ENCODE assay signal across 8 cellular contexts in the genomic region with DNA sequence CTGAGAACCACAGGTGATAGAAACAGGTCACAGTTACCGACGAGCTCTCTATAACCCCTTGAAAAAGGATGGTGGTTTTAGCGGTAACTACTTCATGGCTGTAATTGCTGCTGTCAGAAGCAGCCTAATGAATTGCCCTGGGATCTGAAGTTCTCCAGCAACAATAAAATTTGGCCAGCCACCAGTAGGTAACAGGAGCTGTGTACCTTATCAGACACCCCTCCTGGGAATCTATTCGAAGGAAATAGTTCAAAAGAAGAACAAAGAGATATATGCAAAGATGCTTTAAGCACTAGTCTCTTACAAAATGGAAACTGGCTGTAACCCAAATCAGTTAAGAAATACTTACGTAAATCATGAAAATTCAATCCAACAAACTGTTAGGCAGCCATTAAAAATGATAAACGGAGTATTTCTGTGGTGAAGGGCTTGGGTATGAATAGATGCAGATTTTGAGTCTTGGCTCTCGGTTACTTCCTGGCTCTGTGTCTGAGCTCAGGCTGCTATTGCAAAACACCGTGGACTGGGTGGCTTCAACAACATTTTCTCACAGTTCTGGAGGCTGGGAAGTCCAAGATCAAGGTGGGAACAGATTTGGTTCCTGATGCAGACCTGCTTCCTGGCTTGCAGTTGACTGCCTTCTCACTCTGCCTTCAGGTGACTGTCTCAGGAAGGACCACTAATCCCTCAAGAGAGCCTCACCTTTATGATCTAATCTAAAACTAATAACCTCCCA. TPM values are rescaled to one million over a fixed set of nuclear protein-coding genes. Genes with fewer than 3 reads are reported as not detected.
DNase-seq lines count a peak whose midpoint lies in the region; ATAC-seq and TF ChIP-seq lines count a peak whose summit lies in the region.

No MANE protein-coding gene starts in this region.

- peaks cover 30% of the 10 kb centered on the region for H3K9me3 Mint-ChIP-seq in progenitor cell of endocrine pancreas (ENCODE audit: low read depth)

- CTCF ChIA-PET in Panc1 (lab: Charles Lee) = no interaction called here

- POLR2A ChIA-PET in Panc1 (lab: Charles Lee) = no interaction called here

- ATAC-seq in Panc1 (no peak), GM18519 (IDR thresholded peaks at IDR 0.05; ENCODE audit: low FRiP score, unreplicated experiment) (no peak)

- no peaks in the 10 kb centered on the region for H3K27me3 ChIP-seq in Panc1 (ENCODE audit: control insufficient read depth, insufficient read depth, low read length)

- H3K4me3 Mint-ChIP-seq in progenitor cell of endocrine pancreas (ENCODE audit: low read depth) = peak overlapping the region; percentile 95

- peaks cover 22% of the 10 kb centered on the region for H3K4me1 Mint-ChIP-seq in progenitor cell of endocrine pancreas (ENCODE audit: low read depth)

- H3K27ac Mint-ChIP-seq in progenitor cell of endocrine pancreas = peak overlapping the region; percentile 96

- H3K36me3 Mint-ChIP-seq in progenitor cell of endocrine pancreas (ENCODE audit: insufficient read depth) = peaks cover 22% of the 10 kb centered on the region

- in situ Hi-C loops in Panc1 (cut with HindIII; ENCODE audit: low pct_unique_long_range_greater_than_20kb, low sequenced_read_pairs) = no loop called here

- peak; percentile 10 for DNase-seq in NCI-H2171 treated with DMSO at 0.1 percent for 48 hours (lab: John Stamatoyannopoulos, UW)
- no peak for DNase-seq in NCI-H2171 (lab: John Stamatoyannopoulos, UW)
- DNase-seq in Panc1 (ENCODE audit: low read depth, low spot score) = no peak
- peak; percentile 20 to 22 for DNase-seq in erythroblast (lab: John Stamatoyannopoulos, UW)
- DNase-seq in progenitor cell of endocrine pancreas (ENCODE audit: low spot score, unreplicated experiment) = no peak
- DNase-seq in activated CD8-positive, alpha-beta memory T cell treated with anti-CD3 and anti-CD28 coated beads, Interleukin-2, amount 50 U/mL, for 4 hours = no peak
- DNase-seq in SKM-1 treated with dmso at 0.1 percent for 144 hours (lab: John Stamatoyannopoulos, UW; ENCODE audit: unreplicated experiment) = no peak

- no peak for TF ChIP-seq POLR2A in erythroblast (IDR thresholded peaks at IDR 0.05; ENCODE audit: low read length)

- no peak overlapping the region for H3K27ac ChIP-seq in Panc1 (ENCODE audit: low read length)

- peak overlapping the region; percentile 61 to 65; a peak in 3 of 4 replicates for H3K4me3 ChIP-seq in Panc1 (ENCODE audit: low read depth in 2 of 2, low read length in 2 of 2)

- TSS peak; percentile 89 for BruUV-seq in Panc1 (replicated peaks; lab: Mats Ljungman, UMichigan)

- H3K4me1 ChIP-seq in Panc1 (ENCODE audit: control insufficient read depth, insufficient read depth, low read length) = no peaks in the 10 kb centered on the region

- intact Hi-C loops in Panc1 (cut with micrococcal nuclease; ENCODE audit: unreplicated experiment) = no loop called here

- TF ChIP-seq CTCF in Panc1 (IDR thresholded peaks at IDR 0.05) = no peak
- TF ChIP-seq CTCF in progenitor cell of endocrine pancreas (IDR thresholded peaks at IDR 0.05; ENCODE audit: unreplicated experiment) = no peak

- no peaks in the 10 kb centered on the region for H3K27me3 Mint-ChIP-seq in progenitor cell of endocrine pancreas

- no peaks in the 10 kb centered on the region; the same call in 1 of the 2 replicates for H3K9me3 ChIP-seq in Panc1 (ENCODE audit: control insufficient read depth, insufficient read depth, low read depth, low read length)

- no peaks in the 10 kb centered on the region for H3K36me3 ChIP-seq in Panc1 (ENCODE audit: control insufficient read depth, insufficient read depth, low read length)

RNA-seq across cellular contexts. Expression of a gene that starts 1.6 kb away (rescaled TPM):
- 10.7 TPM for total RNA-seq in Panc1 (2021; ENCODE audit: unreplicated experiment)
- 18.8 TPM for polyA plus RNA-seq in Panc1 (2012; ENCODE audit: insufficient read length)
- 29.1 and 29.8 TPM in 2 replicates for total RNA-seq in progenitor cell of endocrine pancreas

Comparison
In these comparisons a context has a peak if more than half of its experiments do, and no peak if none do; other contexts are left out.
1. DNase-seq: peak in NCI-H2171 treated with DMSO at 0.1 percent for 48 hours (single experiment) and erythroblast (2 of 2); none in NCI-H2171 (single experiment), Panc1 (single experiment), progenitor cell of endocrine pancreas (single experiment), activated CD8-positive, alpha-beta memory T cell treated with anti-CD3 and anti-CD28 coated beads, Interleukin-2, amount 50 U/mL, for 4 hours (single experiment) and SKM-1 treated with dmso at 0.1 percent for 144 hours (single experiment).